ENCODE assay signal across 1 cellular context in the genomic region with DNA sequence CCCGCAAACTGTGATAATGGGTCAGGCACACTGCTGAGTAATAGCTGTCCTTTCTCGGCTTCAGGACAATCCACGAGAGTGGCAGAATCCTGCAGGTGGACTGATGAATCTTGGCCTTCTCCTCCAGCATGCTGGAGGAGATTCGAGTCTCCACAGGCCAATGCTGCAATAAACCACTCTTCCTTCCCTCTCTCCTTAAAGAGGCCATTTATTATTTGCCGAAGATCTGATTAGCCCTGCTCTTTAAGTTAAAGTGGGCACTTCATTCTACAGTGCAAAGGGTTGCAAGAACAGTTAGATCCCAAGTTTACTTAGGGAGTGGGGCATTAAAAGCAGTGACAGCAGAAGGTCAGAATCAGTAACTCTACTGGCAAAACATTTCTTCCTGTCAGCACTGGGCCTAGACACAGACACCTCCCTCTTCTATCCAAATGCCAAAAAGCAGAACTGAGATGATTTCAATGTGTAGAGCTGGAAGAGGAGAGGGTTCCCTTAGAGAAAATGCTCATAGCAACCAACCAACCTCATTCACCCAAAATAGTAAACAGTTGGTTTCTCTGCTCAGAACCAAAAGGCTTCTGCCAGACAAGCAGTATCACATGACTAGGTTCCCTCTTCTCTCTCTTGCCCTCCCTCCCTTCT.
TF ChIP-seq lines count a peak whose summit lies in the region.

No MANE protein-coding gene starts in this region.

TF ChIP-seq in GM12878, 131 proteins besides CTCF, POLR2A, EP300 and RAD21 (continued from another document):
- TF ChIP-seq, protein P1, sequence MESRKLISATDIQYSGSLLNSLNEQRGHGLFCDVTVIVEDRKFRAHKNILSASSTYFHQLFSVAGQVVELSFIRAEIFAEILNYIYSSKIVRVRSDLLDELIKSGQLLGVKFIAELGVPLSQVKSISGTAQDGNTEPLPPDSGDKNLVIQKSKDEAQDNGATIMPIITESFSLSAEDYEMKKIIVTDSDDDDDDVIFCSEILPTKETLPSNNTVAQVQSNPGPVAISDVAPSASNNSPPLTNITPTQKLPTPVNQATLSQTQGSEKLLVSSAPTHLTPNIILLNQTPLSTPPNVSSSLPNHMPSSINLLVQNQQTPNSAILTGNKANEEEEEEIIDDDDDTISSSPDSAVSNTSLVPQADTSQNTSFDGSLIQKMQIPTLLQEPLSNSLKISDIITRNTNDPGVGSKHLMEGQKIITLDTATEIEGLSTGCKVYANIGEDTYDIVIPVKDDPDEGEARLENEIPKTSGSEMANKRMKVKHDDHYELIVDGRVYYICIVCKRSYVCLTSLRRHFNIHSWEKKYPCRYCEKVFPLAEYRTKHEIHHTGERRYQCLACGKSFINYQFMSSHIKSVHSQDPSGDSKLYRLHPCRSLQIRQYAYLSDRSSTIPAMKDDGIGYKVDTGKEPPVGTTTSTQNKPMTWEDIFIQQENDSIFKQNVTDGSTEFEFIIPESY (IDR thresholded peaks at IDR 0.05): no peak
- peak; percentile 49; the same call in 1 of the 2 replicates for TF ChIP-seq BCL11A (IDR thresholded peaks at IDR 0.05; ENCODE audit: low read depth, low read length)
- peak; percentile 67; the same call in 1 of the 2 replicates for TF ChIP-seq MTA3 (IDR thresholded peaks at IDR 0.05; ENCODE audit: borderline replicate concordance, low read length)
- TF ChIP-seq, protein P2, sequence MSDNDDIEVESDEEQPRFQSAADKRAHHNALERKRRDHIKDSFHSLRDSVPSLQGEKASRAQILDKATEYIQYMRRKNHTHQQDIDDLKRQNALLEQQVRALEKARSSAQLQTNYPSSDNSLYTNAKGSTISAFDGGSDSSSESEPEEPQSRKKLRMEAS (IDR thresholded peaks at IDR 0.05; ENCODE audit: low read depth, low read length): no peak
TF ChIP-seq in GM12878: peak in this region for 35.
